Comparison of ENCODE assay signal across 21 cellular contexts in the genomic region with DNA sequence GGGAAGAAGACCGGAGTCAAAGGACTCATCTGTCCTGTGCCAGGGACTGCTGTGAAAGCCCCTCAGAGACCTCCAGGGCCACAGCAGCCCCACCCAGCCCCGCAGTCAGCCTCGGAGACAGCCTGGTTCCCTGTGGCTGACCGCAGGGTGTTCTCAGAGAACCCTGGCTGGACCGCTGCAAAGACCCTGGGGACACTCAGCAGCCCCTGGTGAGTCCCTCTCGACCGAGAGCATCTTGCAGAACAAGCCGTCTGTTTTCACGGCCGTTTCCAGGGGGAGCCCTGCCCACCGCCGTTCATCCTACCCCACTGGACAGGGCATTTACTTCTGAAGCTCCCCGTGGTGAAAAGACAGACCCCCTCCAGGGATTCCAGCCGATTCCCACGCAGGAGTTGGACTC. TPM values are rescaled to one million over a fixed set of nuclear protein-coding genes. Genes with fewer than 3 reads are reported as not detected.
DNase-seq lines count a peak whose midpoint lies in the region; ATAC-seq, FAIRE-seq and TF ChIP-seq lines count a peak whose summit lies in the region.
"Had no signal": no experiment of that assay in that cellular context is flagged by ENCODE, and none has a peak within 500 bp of the region (broad histone marks: within the 10 kb centered on the region; RNA-seq: fewer than 3 reads in every experiment).

No MANE protein-coding gene starts in this region.

- no peaks in the 10 kb centered on the region for H3K79me2 ChIP-seq in HepG2 (ENCODE audit: insufficient read depth, low read length)

- no peak overlapping the region for H3K27ac Mint-ChIP-seq in effector memory CD8-positive, alpha-beta T cell
- H3K27ac Mint-ChIP-seq: CD8-positive, alpha-beta T cell; HFFc6 had no signal

- intact Hi-C loops in HepG2 (cut with micrococcal nuclease; ENCODE audit: unreplicated experiment) = no loop called here
- intact Hi-C loops in right lobe of liver (cut with DNase I) = no loop called here

- H3K36me3 Mint-ChIP-seq in effector memory CD8-positive, alpha-beta T cell (ENCODE audit: insufficient read depth) = peaks cover 20% of the 10 kb centered on the region
- H3K36me3 Mint-ChIP-seq: IgD-negative memory B cell had no signal

- CTCF ChIA-PET in HepG2 (lab: Yijun Ruan, JAX; ENCODE audit: low intra/inter-chr PET ratio, low total read pairs) = no interaction called here
- CTCF ChIA-PET in RWPE1 (lab: Yijun Ruan, JAX) = no interaction called here

- no peak overlapping the region for H2BK12ac ChIP-seq in mesenchymal stem cell (ENCODE audit: low read length in 2 of 2)

- no peak overlapping the region for H3K23ac ChIP-seq in mesenchymal stem cell (ENCODE audit: low read length in 2 of 2)

- peak overlapping the region; percentile 40 for H4K91ac ChIP-seq in mesenchymal stem cell (ENCODE audit: low read length)

- BruUV-seq in HepG2 (replicated peaks; lab: Mats Ljungman, UMichigan) = no TSS peak

- TF ChIP-seq POLR2A in HepG2 (IDR thresholded peaks at IDR 0.05; ENCODE audit: insufficient read depth in 1 of 2, low read depth in 2 of 2, low read length in 2 of 2) (no peak), right lobe of liver (IDR thresholded peaks at IDR 0.05) (no peak)

- no peak overlapping the region for H2BK120ac ChIP-seq in mesenchymal stem cell (ENCODE audit: low read depth, low read length)

- H3K4me1 Mint-ChIP-seq in effector memory CD8-positive, alpha-beta T cell (ENCODE audit: low read depth in 2 of 2) = no peaks in the 10 kb centered on the region
- H3K4me1 Mint-ChIP-seq: IgD-negative memory B cell had no signal

- no peak overlapping the region for H3K4ac ChIP-seq in mesenchymal stem cell (ENCODE audit: low read depth in 1 of 2, low read length in 2 of 2)

- peaks cover 5 to 14% of the 10 kb centered on the region in 2 experiments; a peak in 2 of 5 replicates for H3K36me3 ChIP-seq in HepG2 (replicated peaks in 1 of 2; ENCODE audit: control insufficient read depth in 1 of 2, insufficient read depth in 2 of 2, low read length in 2 of 2)
- peaks cover 0 to 6% (median 4%) of the 10 kb centered on the region in 4 donors for H3K36me3 ChIP-seq in right lobe of liver
- peaks cover 19 to 37% of the 10 kb centered on the region in 2 experiments for H3K36me3 ChIP-seq in mesenchymal stem cell (ENCODE audit: control insufficient read depth in 1 of 2, insufficient read depth in 2 of 2, low read depth in 1 of 2, low read length in 2 of 2)

- TF ChIP-seq EP300 in HepG2 (IDR thresholded peaks at IDR 0.05; ENCODE audit: low read depth in 2 of 2, low read length in 2 of 2) (no peak), HepG2 (CRISPR knock-in tag; IDR thresholded peaks at IDR 0.05; ENCODE audit: borderline replicate concordance) (no peak)

- in situ Hi-C loops in HepG2 (cut with HindIII; ENCODE audit: extremely low pct_ligation_motif_present, low pct_unique_long_range_greater_than_20kb) = no loop called here

- H3K27ac ChIP-seq in HepG2 (ENCODE audit: extremely low read length, insufficient read depth, low read length) (no peak overlapping the region), right lobe of liver (no peak overlapping the region), RWPE1 (peak overlapping the region; percentile 0; the same call in 1 of the 2 replicates), mesenchymal stem cell (ENCODE audit: low read length, poor library complexity, severe bottlenecking) (no peak overlapping the region), coronary artery (no peak overlapping the region)
- H3K27ac ChIP-seq: 22Rv1, A549 had no signal

- no peak overlapping the region for H4K8ac ChIP-seq in mesenchymal stem cell (ENCODE audit: low read length)

- H3K4me2 ChIP-seq in HepG2 (ENCODE audit: low read depth, low read length) (no peak overlapping the region), mesenchymal stem cell (ENCODE audit: low read length, poor library complexity, severe bottlenecking) (no peak overlapping the region)
- H3K4me2 ChIP-seq: A549 had no signal

- H2AK5ac ChIP-seq in mesenchymal stem cell (ENCODE audit: low read length, severe bottlenecking) = no peak overlapping the region

- H3K27me3 ChIP-seq in HepG2 (ENCODE audit: control insufficient read depth in 1 of 2, insufficient read depth in 2 of 2, low read length in 2 of 2) (peaks cover 2 to 35% of the 10 kb centered on the region in 2 experiments; a peak in 4 of 5 replicates), right lobe of liver (no peaks in the 10 kb centered on the region), mesenchymal stem cell (ENCODE audit: control insufficient read depth in 1 of 2, insufficient read depth in 1 of 2, low read length in 2 of 2) (peaks cover 10 to 49% of the 10 kb centered on the region in 2 experiments)

- no peak overlapping the region for H2BK5ac ChIP-seq in mesenchymal stem cell (ENCODE audit: low read depth, low read length, poor library complexity, severe bottlenecking)

- peaks cover 23% of the 10 kb centered on the region for H3K79me1 ChIP-seq in mesenchymal stem cell (replicated peaks; ENCODE audit: low read length, poor library complexity, severe bottlenecking)

- no peak overlapping the region for H3K4me3 Mint-ChIP-seq in effector memory CD8-positive, alpha-beta T cell
- H3K4me3 Mint-ChIP-seq: CD8-positive, alpha-beta T cell; HFFc6 had no signal

- H2AFZ ChIP-seq in HepG2 (ENCODE audit: low read length) (no peak overlapping the region), mesenchymal stem cell (ENCODE audit: low read depth, low read length) (no peak overlapping the region)

- no peak for TF ChIP-seq CTCF in HepG2 (CRISPR knock-in tag; IDR thresholded peaks at IDR 0.05)
- TF ChIP-seq CTCF in right lobe of liver (IDR thresholded peaks at IDR 0.05) = no peak
- no peak for TF ChIP-seq CTCF in RWPE1 (conservative IDR thresholded peaks at IDR 0.05; ENCODE audit: low read depth)
- no peak for TF ChIP-seq CTCF in coronary artery (IDR thresholded peaks at IDR 0.05)

- 0% methylated on average over 1 of the region's 15 CpGs for WGBS in HepG2 (ENCODE audit: low lambda C conversion rate)
- WGBS in right lobe of liver (ENCODE audit: insufficient coverage, low coverage, low lambda C conversion rate, missing lambda C conversion rate) = no CpG with 5 or more reads among the region's 15 CpGs
- 86% methylated on average over 15 of the region's 15 CpGs for WGBS in mesenchymal stem cell

- H3K9me3 Mint-ChIP-seq in effector memory CD8-positive, alpha-beta T cell = no peaks in the 10 kb centered on the region
- H3K9me3 Mint-ChIP-seq: CD8-positive, alpha-beta T cell; HFFc6; IgD-negative memory B cell had no signal

- no peaks in the 10 kb centered on the region for H4K20me1 ChIP-seq in HepG2 (ENCODE audit: insufficient read depth, low read length)

- H2BK15ac ChIP-seq in mesenchymal stem cell (ENCODE audit: low read depth, poor library complexity, severe bottlenecking) = no peak overlapping the region

- no peak for TF ChIP-seq RAD21 in HepG2 (CRISPR knock-in tag; IDR thresholded peaks at IDR 0.05)

- no peak overlapping the region for H3K14ac ChIP-seq in mesenchymal stem cell (ENCODE audit: low read length in 2 of 2)

- H3K9me3 ChIP-seq in HepG2 (ENCODE audit: low read length) = no peaks in the 10 kb centered on the region
- no peaks in the 10 kb centered on the region for H3K9me3 ChIP-seq in right lobe of liver
- no peaks in the 10 kb centered on the region for H3K9me3 ChIP-seq in mesenchymal stem cell (ENCODE audit: control insufficient read depth, low read length)
- H3K9me3 ChIP-seq: A549 had no signal

- ATAC-seq in HepG2 (peak; percentile 13), right lobe of liver (no peak), HG03460 (IDR thresholded peaks at IDR 0.05; ENCODE audit: unreplicated experiment) (no peak)
- ATAC-seq in effector memory CD8-positive, alpha-beta T cell (replicated peaks) = no peak
- ATAC-seq: CD8-positive, alpha-beta T cell had no signal

- H3K4me1 ChIP-seq in HepG2 (ENCODE audit: insufficient read depth, low read length) (peaks cover 33% of the 10 kb centered on the region), right lobe of liver (no peaks in the 10 kb centered on the region), mesenchymal stem cell (ENCODE audit: control insufficient read depth, insufficient read depth, low read depth, low read length) (peaks cover 31% of the 10 kb centered on the region)
- H3K4me1 ChIP-seq: A549 had no signal

- no peaks in the 10 kb centered on the region for H3K27me3 Mint-ChIP-seq in effector memory CD8-positive, alpha-beta T cell
- H3K27me3 Mint-ChIP-seq: IgD-negative memory B cell had no signal

- DNase-seq in HepG2 (ENCODE audit: low spot score) (no peak), right lobe of liver (no peak), RWPE1 (ENCODE audit: low spot score) (no peak), mesenchymal stem cell (no peak), coronary artery (ENCODE audit: low spot score) (no peak), NCI-H146 (lab: John Stamatoyannopoulos, UW) (no peak)
- DNase-seq in effector memory CD8-positive, alpha-beta T cell = no peak
- DNase-seq: AML-193; Calu3; CD8-positive, alpha-beta T cell; DMS79 treated with DMSO at 0.1 percent for 48 hours; GF-D8; HCEC 1CT; HFFc6 had no signal

- H3K9ac ChIP-seq in HepG2 (ENCODE audit: insufficient read depth, low read depth, low read length) = no peak overlapping the region
- H3K9ac ChIP-seq in mesenchymal stem cell (ENCODE audit: low read length) = no peak overlapping the region

- H3K4me3 ChIP-seq in HepG2 (replicated peaks in 1 of 3; ENCODE audit: insufficient read depth in 1 of 3, low read depth in 2 of 3, low read length in 3 of 3) = no peak overlapping the region
- no peak overlapping the region for H3K4me3 ChIP-seq in right lobe of liver
- H3K4me3 ChIP-seq in mesenchymal stem cell (ENCODE audit: insufficient read depth in 1 of 2, low read depth in 1 of 2, low read length in 2 of 2) = no peak overlapping the region
- no peak overlapping the region for H3K4me3 ChIP-seq in coronary artery
- H3K4me3 ChIP-seq: A549 had no signal

- FAIRE-seq in HepG2 (lab: Jason Lieb, UNC) = no peak
- FAIRE-seq: A549, HTR-8/SVneo had no signal

- POLR2A ChIA-PET in HepG2 (lab: Yijun Ruan, JAX) = no interaction called here
- POLR2A ChIA-PET in RWPE1 (lab: Yijun Ruan, JAX; ENCODE audit: low non-redundant PET) = no interaction called here

- H3K18ac ChIP-seq in mesenchymal stem cell (ENCODE audit: low read depth in 1 of 2, low read length in 2 of 2) = no peak overlapping the region

RNA-seq across cellular contexts. Expression of gene UBALD1, which starts 10.3 kb away (rescaled TPM):
- total RNA-seq in HepG2 (2016; rRNA removed; fragmentation: Illumina TruSeq; extraction: Trizol) (3.3 and 6.8 TPM in 2 replicates), right lobe of liver (10 to 100 TPM in 4 of 6 experiments, 1 to 10 TPM in 2; 6.4 to 29.5 (median 17.2) TPM)
- total RNA-seq in HepG2 (2016; cell fraction: cytosol; rRNA removed; fragmentation: Illumina TruSeq; extraction: Trizol; ENCODE audit: low read depth) = 4.8 and 5.6 TPM in 2 replicates
- 3.5 and 7.2 TPM in 2 replicates for total RNA-seq in HepG2 (2016; cell fraction: insoluble cytoplasmic fraction; rRNA removed; fragmentation: Illumina TruSeq; extraction: Trizol)
- 8.2 and 9.8 TPM in 2 replicates for total RNA-seq in HepG2 (2016; cell fraction: membrane; rRNA removed; fragmentation: Illumina TruSeq; extraction: Trizol)
- total RNA-seq in HepG2 (2016; cell fraction: nucleus; rRNA removed; fragmentation: Illumina TruSeq; extraction: Trizol) = 5.1 and 5.7 TPM in 2 replicates
- 12.3 and 16.6 TPM in 2 replicates for polyA plus RNA-seq in HepG2 (2011; rRNA removed)
- 4.3 and 9.4 TPM in 2 replicates for polyA plus RNA-seq in HepG2 (2011; cell fraction: cytosol; rRNA removed)
- 78.3 and 112 TPM in 2 replicates for polyA plus RNA-seq in HepG2 (2011; cell fraction: nucleus; rRNA removed)
- polyA plus RNA-seq in HepG2 (2012) = 16.2 and 21.4 TPM in 2 replicates
- 15.8 and 19.4 TPM in 2 replicates for polyA plus RNA-seq in HepG2 (2016; cell fraction: cytosol; fragmentation: Illumina TruSeq; extraction: Trizol; ENCODE audit: low read depth)
- 11.4 and 12.9 TPM in 2 replicates for polyA plus RNA-seq in HepG2 (2016; cell fraction: insoluble cytoplasmic fraction; fragmentation: Illumina TruSeq; extraction: Trizol; ENCODE audit: low read depth)
- polyA plus RNA-seq in HepG2 (2016; cell fraction: membrane; fragmentation: Illumina TruSeq; extraction: Trizol; ENCODE audit: low read depth) = 21.1 and 23.4 TPM in 2 replicates
- 30.5 and 32.7 TPM in 2 replicates for polyA plus RNA-seq in HepG2 (2016; cell fraction: nucleus; fragmentation: Illumina TruSeq; extraction: Trizol; ENCODE audit: insufficient read depth, low read depth)
- 9.9 and 17.0 TPM in 2 replicates for polyA minus RNA-seq in HepG2 (2011; rRNA and poly(A)+ RNA removed; ENCODE audit: low replicate concordance)
- 8.7 and 11.7 TPM in 2 replicates for polyA minus RNA-seq in HepG2 (2011; cell fraction: cytosol; rRNA and poly(A)+ RNA removed)
- polyA minus RNA-seq in HepG2 (2011; cell fraction: nucleus; rRNA and poly(A)+ RNA removed) = 23.5 and 25.2 TPM in 2 replicates
- 26.5 TPM for polyA plus RNA-seq in mesenchymal stem cell (2013, experiment 1 of 2)
- polyA plus RNA-seq in mesenchymal stem cell (2013, experiment 2 of 2) = 25.7 TPM

RNA-seq across cellular contexts. Expression of gene MGRN1, which starts 20.2 kb away (rescaled TPM):
- total RNA-seq in HepG2 (2016; rRNA removed; fragmentation: Illumina TruSeq; extraction: Trizol) (11.9 and 14.8 TPM in 2 replicates), right lobe of liver (10 to 100 TPM; 42.5 to 67.3 (median 49.5) TPM)
- total RNA-seq in HepG2 (2016; cell fraction: cytosol; rRNA removed; fragmentation: Illumina TruSeq; extraction: Trizol; ENCODE audit: low read depth) = 6.7 and 12.0 TPM in 2 replicates
- total RNA-seq in HepG2 (2016; cell fraction: insoluble cytoplasmic fraction; rRNA removed; fragmentation: Illumina TruSeq; extraction: Trizol) = 13.0 and 13.6 TPM in 2 replicates
- 14.0 and 16.7 TPM in 2 replicates for total RNA-seq in HepG2 (2016; cell fraction: membrane; rRNA removed; fragmentation: Illumina TruSeq; extraction: Trizol)
- total RNA-seq in HepG2 (2016; cell fraction: nucleus; rRNA removed; fragmentation: Illumina TruSeq; extraction: Trizol) = 17.0 and 22.2 TPM in 2 replicates
- polyA plus RNA-seq in HepG2 (2011; rRNA removed) = 11.6 and 12.6 TPM in 2 replicates
- 4.9 and 6.2 TPM in 2 replicates for polyA plus RNA-seq in HepG2 (2011; cell fraction: cytosol; rRNA removed)
- 87.1 and 98.5 TPM in 2 replicates for polyA plus RNA-seq in HepG2 (2011; cell fraction: nucleus; rRNA removed)
- 31.8 and 31.9 TPM in 2 replicates for polyA plus RNA-seq in HepG2 (2012)
- 3.9 and 4.3 TPM in 2 replicates for polyA plus RNA-seq in HepG2 (2016; cell fraction: cytosol; fragmentation: Illumina TruSeq; extraction: Trizol; ENCODE audit: low read depth)
- polyA plus RNA-seq in HepG2 (2016; cell fraction: insoluble cytoplasmic fraction; fragmentation: Illumina TruSeq; extraction: Trizol; ENCODE audit: low read depth) = 22.5 and 31.3 TPM in 2 replicates
- polyA plus RNA-seq in HepG2 (2016; cell fraction: membrane; fragmentation: Illumina TruSeq; extraction: Trizol; ENCODE audit: low read depth) = 11.4 and 11.5 TPM in 2 replicates
- 54.4 and 55.4 TPM in 2 replicates for polyA plus RNA-seq in HepG2 (2016; cell fraction: nucleus; fragmentation: Illumina TruSeq; extraction: Trizol; ENCODE audit: insufficient read depth, low read depth)
- polyA minus RNA-seq in HepG2 (2011; rRNA and poly(A)+ RNA removed; ENCODE audit: low replicate concordance) = 12.5 and 23.7 TPM in 2 replicates
- 16.2 and 19.1 TPM in 2 replicates for polyA minus RNA-seq in HepG2 (2011; cell fraction: cytosol; rRNA and poly(A)+ RNA removed)
- 26.4 and 28.5 TPM in 2 replicates for polyA minus RNA-seq in HepG2 (2011; cell fraction: nucleus; rRNA and poly(A)+ RNA removed)
- 52.4 TPM for polyA plus RNA-seq in mesenchymal stem cell (2013, experiment 1 of 2)
- polyA plus RNA-seq in mesenchymal stem cell (2013, experiment 2 of 2) = 48.7 TPM

RNA-seq across cellular contexts. Expression of gene C16orf96, which starts 48.3 kb away (rescaled TPM):
- total RNA-seq in HepG2 (2016; rRNA removed; fragmentation: Illumina TruSeq; extraction: Trizol) = not detected in 2 replicates
- not detected in 2 replicates for total RNA-seq in HepG2 (2016; cell fraction: cytosol; rRNA removed; fragmentation: Illumina TruSeq; extraction: Trizol; ENCODE audit: low read depth)
- 0.02 TPM in 1 of 2 replicates, not detected in the other for total RNA-seq in HepG2 (2016; cell fraction: insoluble cytoplasmic fraction; rRNA removed; fragmentation: Illumina TruSeq; extraction: Trizol)
- 0.06 TPM in 1 of 2 replicates, not detected in the other for total RNA-seq in HepG2 (2016; cell fraction: membrane; rRNA removed; fragmentation: Illumina TruSeq; extraction: Trizol)
- total RNA-seq in HepG2 (2016; cell fraction: nucleus; rRNA removed; fragmentation: Illumina TruSeq; extraction: Trizol) = not detected in 2 replicates
- 0.03 TPM in 2 replicates for polyA plus RNA-seq in HepG2 (2011; rRNA removed)
- polyA plus RNA-seq in HepG2 (2011; cell fraction: cytosol; rRNA removed) = 0.01 and 0.03 TPM in 2 replicates
- polyA plus RNA-seq in HepG2 (2011; cell fraction: nucleus; rRNA removed) = 0.09 and 0.10 TPM in 2 replicates
- 0.07 and 0.08 TPM in 2 replicates for polyA plus RNA-seq in HepG2 (2012)
- polyA plus RNA-seq in HepG2 (2016; cell fraction: cytosol; fragmentation: Illumina TruSeq; extraction: Trizol; ENCODE audit: low read depth) = not detected in 2 replicates
- polyA plus RNA-seq in HepG2 (2016; cell fraction: insoluble cytoplasmic fraction; fragmentation: Illumina TruSeq; extraction: Trizol; ENCODE audit: low read depth) = not detected in 2 replicates
- polyA plus RNA-seq in HepG2 (2016; cell fraction: membrane; fragmentation: Illumina TruSeq; extraction: Trizol; ENCODE audit: low read depth) = not detected in 2 replicates
- 0.15 TPM in 1 of 2 replicates, not detected in the other for polyA plus RNA-seq in HepG2 (2016; cell fraction: nucleus; fragmentation: Illumina TruSeq; extraction: Trizol; ENCODE audit: insufficient read depth, low read depth)
- 0.24 TPM in 1 of 2 replicates, not detected in the other for polyA minus RNA-seq in HepG2 (2011; rRNA and poly(A)+ RNA removed; ENCODE audit: low replicate concordance)
- not detected in 2 replicates for polyA minus RNA-seq in HepG2 (2011; cell fraction: cytosol; rRNA and poly(A)+ RNA removed)
- polyA minus RNA-seq in HepG2 (2011; cell fraction: nucleus; rRNA and poly(A)+ RNA removed) = not detected in 2 replicates
- under 1 TPM in 5 of 6 experiments, not detected in 1; 0.06 to 0.24 (median 0.16) TPM for total RNA-seq in right lobe of liver
- 0.01 TPM for polyA plus RNA-seq in mesenchymal stem cell (2013, experiment 1 of 2)
- not detected for polyA plus RNA-seq in mesenchymal stem cell (2013, experiment 2 of 2)
- total RNA-seq: Calu3, H4, HFFc6 had no signal
- polyA plus RNA-seq: BJ had no signal
